In the genomic region with DNA sequence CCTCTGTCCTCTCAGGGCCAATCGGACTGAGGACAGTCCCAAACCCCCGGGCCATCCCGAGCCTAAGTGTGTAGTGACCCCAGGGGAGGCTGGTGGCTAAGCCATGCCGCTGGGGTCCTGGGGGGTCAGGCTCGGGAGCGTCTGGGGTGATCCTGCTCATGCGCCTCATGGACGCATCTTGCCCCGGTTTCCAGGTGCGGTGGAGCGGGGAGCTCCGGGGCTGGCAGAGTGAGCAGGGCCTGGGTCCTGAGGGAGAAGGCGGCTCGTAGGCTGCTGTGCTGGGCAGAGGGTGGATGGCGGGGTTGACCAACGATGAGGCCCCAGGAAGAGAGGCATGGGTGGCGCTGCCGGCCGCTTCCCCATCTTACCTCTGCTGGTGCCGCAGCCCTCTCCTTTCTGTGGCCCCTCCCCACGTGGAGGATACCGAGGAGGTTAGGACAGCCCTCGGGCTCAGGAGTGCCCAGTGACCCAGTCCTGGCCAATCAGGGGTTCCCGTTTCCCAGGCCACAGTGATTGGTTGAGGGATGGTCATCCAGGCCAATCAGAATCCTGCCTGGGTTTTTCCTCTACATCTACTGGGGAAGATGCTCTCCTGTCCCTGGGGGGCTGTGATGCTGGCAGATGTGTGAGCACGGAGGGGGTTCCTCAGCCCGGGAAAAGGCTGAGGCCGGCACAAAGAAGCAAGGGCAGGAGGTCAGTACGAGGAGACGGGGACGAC, we compare ENCODE assay signal across 10 cellular contexts.
"Had no signal": no experiment of that assay in that cellular context is flagged by ENCODE, and none has a peak within 500 bp of the region (broad histone marks: within the 10 kb centered on the region; RNA-seq: fewer than 3 reads in every experiment).

No MANE protein-coding gene starts in this region.

- H3K36me3 Mint-ChIP-seq: activated CD8-positive, alpha-beta memory T cell treated with anti-CD3 and anti-CD28 coated beads, Interleukin-2, amount 10 ng/mL, durations not matched to agents 7 days and 5 days; activated naive CD8-positive, alpha-beta T cell; memory B cell; stimulated activated effector memory CD8-positive, alpha-beta T cell treated with anti-CD3 and anti-CD28 coated beads, Interleukin-12 subunit alpha, Interleukin-12 subunit beta, amount 100 ng/mL, for 72 hours had no signal

- DNase-seq: activated CD4-positive, alpha-beta T cell treated with anti-CD3 and anti-CD28 coated beads, Interleukin-2, amount 50 U/mL, for 48 hours; activated CD4-positive, CD25-positive, alpha-beta regulatory T cell treated with anti-CD3 and anti-CD28 coated beads, Interleukin-2, amount 50 U/mL, for 72 hours; activated CD8-positive, alpha-beta memory T cell treated with anti-CD3 and anti-CD28 coated beads, Interleukin-2, amount 10 ng/mL, durations not matched to agents 7 days and 5 days; activated effector memory CD4-positive, alpha-beta T cell treated with Interleukin-2 at 50 U/mL for 16 hours; activated T-cell treated with anti-CD3 and anti-CD28 coated beads, Interleukin-2, amount 50 U/mL, for 24 hours had no signal

- H3K9me3 ChIP-seq: esophagus muscularis mucosa, tibial nerve had no signal

- H3K4me1 Mint-ChIP-seq: activated CD8-positive, alpha-beta memory T cell treated with anti-CD3 and anti-CD28 coated beads, Interleukin-2, amount 10 ng/mL, durations not matched to agents 7 days and 5 days; memory B cell; stimulated activated effector memory CD8-positive, alpha-beta T cell treated with anti-CD3 and anti-CD28 coated beads, Interleukin-12 subunit alpha, Interleukin-12 subunit beta, amount 100 ng/mL, for 72 hours had no signal

- H3K27ac Mint-ChIP-seq: activated CD8-positive, alpha-beta memory T cell treated with anti-CD3 and anti-CD28 coated beads, Interleukin-2, amount 10 ng/mL, durations not matched to agents 7 days and 5 days; activated naive CD8-positive, alpha-beta T cell; activated T-cell treated with anti-CD3 and anti-CD28 coated beads, Interleukin-2, amount 50 U/mL, for 24 hours; memory B cell; stimulated activated effector memory CD8-positive, alpha-beta T cell treated with anti-CD3 and anti-CD28 coated beads, Interleukin-12 subunit alpha, Interleukin-12 subunit beta, amount 100 ng/mL, for 72 hours had no signal

- H3K4me3 Mint-ChIP-seq: activated CD8-positive, alpha-beta memory T cell treated with anti-CD3 and anti-CD28 coated beads, Interleukin-2, amount 10 ng/mL, durations not matched to agents 7 days and 5 days; activated naive CD8-positive, alpha-beta T cell; activated T-cell treated with anti-CD3 and anti-CD28 coated beads, Interleukin-2, amount 50 U/mL, for 24 hours; memory B cell; stimulated activated effector memory CD8-positive, alpha-beta T cell treated with anti-CD3 and anti-CD28 coated beads, Interleukin-12 subunit alpha, Interleukin-12 subunit beta, amount 100 ng/mL, for 72 hours had no signal

- H3K27me3 ChIP-seq: esophagus muscularis mucosa, tibial nerve had no signal

- H3K36me3 ChIP-seq: esophagus muscularis mucosa, tibial nerve had no signal

- ATAC-seq: activated CD8-positive, alpha-beta memory T cell treated with anti-CD3 and anti-CD28 coated beads, Interleukin-2, amount 10 ng/mL, durations not matched to agents 7 days and 5 days; stimulated activated effector memory CD8-positive, alpha-beta T cell treated with anti-CD3 and anti-CD28 coated beads, Interleukin-12 subunit alpha, Interleukin-12 subunit beta, amount 100 ng/mL, for 72 hours had no signal

- H3K9me3 Mint-ChIP-seq: activated T-cell treated with anti-CD3 and anti-CD28 coated beads, Interleukin-2, amount 50 U/mL, for 24 hours; memory B cell; stimulated activated effector memory CD8-positive, alpha-beta T cell treated with anti-CD3 and anti-CD28 coated beads, Interleukin-12 subunit alpha, Interleukin-12 subunit beta, amount 100 ng/mL, for 72 hours had no signal
